ENCODE assay signal across 29 cellular contexts in genomic region chr1:36612121-36612520, GRCh38.
"Had no signal": no experiment of that assay in that cellular context is flagged by ENCODE, and none has a peak within 500 bp of the region (broad histone marks: within the 10 kb centered on the region; RNA-seq: fewer than 3 reads in every experiment).

No MANE protein-coding gene starts in this region.

- H3K27ac Mint-ChIP-seq: immature natural killer cell; memory B cell; naive thymus-derived CD4-positive, alpha-beta T cell; natural killer cell treated with Interleukin-12 subunit alpha and Interleukin-12 subunit beta and Interleukin-15 and Interleukin-18, amount 100 ng/mL, for 72 hours; progenitor cell of endocrine pancreas; stimulated activated memory B cell treated with anti-CD40 and anti-IgM and Interleukin-4, amounts not matched to agents 10 μg/mL and 1 μg/mL and 100 μg/mL, for 72 hours; type B pancreatic cell had no signal

- H3K4me1 Mint-ChIP-seq: memory B cell; neural crest cell; stimulated activated memory B cell treated with anti-CD40 and anti-IgM and Interleukin-4, amounts not matched to agents 10 μg/mL and 1 μg/mL and 100 μg/mL, for 72 hours; stimulated activated naive CD8-positive, alpha-beta T cell treated with anti-CD3 and anti-CD28 coated beads, Interleukin-15, amount 100 ng/mL, for 72 hours had no signal

- H3K9me3 Mint-ChIP-seq: immature natural killer cell; naive thymus-derived CD4-positive, alpha-beta T cell; natural killer cell treated with Interleukin-12 subunit alpha and Interleukin-12 subunit beta and Interleukin-15 and Interleukin-18, amount 100 ng/mL, for 72 hours; neural crest cell; stimulated activated memory B cell treated with anti-CD40 and anti-IgM and Interleukin-4, amounts not matched to agents 10 μg/mL and 1 μg/mL and 100 μg/mL, for 72 hours; stimulated activated naive CD8-positive, alpha-beta T cell treated with anti-CD3 and anti-CD28 coated beads, Interleukin-15, amount 100 ng/mL, for 72 hours; type B pancreatic cell had no signal

- H3K27me3 ChIP-seq: ovary, right atrium auricular region, right lobe of liver, uterus had no signal

- H3K27ac ChIP-seq: heart right ventricle, left ventricle myocardium inferior, ovary, right atrium auricular region, right lobe of liver, tibial nerve, uterus had no signal

- H3K36me3 Mint-ChIP-seq: immature natural killer cell; memory B cell; naive thymus-derived CD4-positive, alpha-beta T cell; natural killer cell treated with Interleukin-12 subunit alpha and Interleukin-12 subunit beta and Interleukin-15 and Interleukin-18, amount 100 ng/mL, for 72 hours; stimulated activated memory B cell treated with anti-CD40 and anti-IgM and Interleukin-4, amounts not matched to agents 10 μg/mL and 1 μg/mL and 100 μg/mL, for 72 hours; type B pancreatic cell had no signal

- H3K4me3 ChIP-seq: heart right ventricle, left ventricle myocardium inferior, lung, mucosa of descending colon, ovary, right atrium auricular region, right lobe of liver, smooth muscle cell, tibial nerve, uterus had no signal

- H3K27me3 Mint-ChIP-seq: stimulated activated memory B cell treated with anti-CD40 and anti-IgM and Interleukin-4, amounts not matched to agents 10 μg/mL and 1 μg/mL and 100 μg/mL, for 72 hours; stimulated activated naive CD8-positive, alpha-beta T cell treated with anti-CD3 and anti-CD28 coated beads, Interleukin-15, amount 100 ng/mL, for 72 hours; type B pancreatic cell had no signal

- H3K4me2 ChIP-seq: smooth muscle cell had no signal

- H3K4me1 ChIP-seq: heart right ventricle, left ventricle myocardium inferior, right atrium auricular region, right lobe of liver, tibial nerve, uterus had no signal

- H3K4me3 Mint-ChIP-seq: immature natural killer cell; memory B cell; naive thymus-derived CD4-positive, alpha-beta T cell; natural killer cell treated with Interleukin-12 subunit alpha and Interleukin-12 subunit beta and Interleukin-15 and Interleukin-18, amount 100 ng/mL, for 72 hours; neural crest cell; stimulated activated memory B cell treated with anti-CD40 and anti-IgM and Interleukin-4, amounts not matched to agents 10 μg/mL and 1 μg/mL and 100 μg/mL, for 72 hours; stimulated activated naive CD8-positive, alpha-beta T cell treated with anti-CD3 and anti-CD28 coated beads, Interleukin-15, amount 100 ng/mL, for 72 hours; type B pancreatic cell had no signal

- ATAC-seq: heart right ventricle; left colon; mucosa of descending colon; naive thymus-derived CD4-positive, alpha-beta T cell; natural killer cell treated with Interleukin-12 subunit alpha and Interleukin-12 subunit beta and Interleukin-15 and Interleukin-18, amount 100 ng/mL, for 72 hours; stimulated activated memory B cell treated with anti-CD40 and anti-IgM and Interleukin-4, amounts not matched to agents 10 μg/mL and 1 μg/mL and 100 μg/mL, for 72 hours; stimulated activated naive CD8-positive, alpha-beta T cell treated with anti-CD3 and anti-CD28 coated beads, Interleukin-15, amount 100 ng/mL, for 72 hours had no signal

- H3K9me3 ChIP-seq: heart right ventricle, left ventricle myocardium inferior, mucosa of descending colon, ovary, right atrium auricular region, right lobe of liver, tibial nerve, uterus had no signal

- H3K36me3 ChIP-seq: heart right ventricle, left ventricle myocardium inferior, ovary, right atrium auricular region, right lobe of liver, tibial nerve, uterus had no signal

- DNase-seq: heart right ventricle; hippocampal formation; immature natural killer cell; kidney; left colon; left ventricle myocardium inferior; midbrain; mucosa of descending colon; naive thymus-derived CD4-positive, alpha-beta T cell; ovary; right lobe of liver; stimulated activated CD4-positive, alpha-beta T cell treated with anti-CD3 and anti-CD28 coated beads, Interleukin-1b, Interleukin-23, amount 100 ng/mL, for 48 hours; stimulated activated CD4-positive, alpha-beta T cell treated with anti-CD3 and anti-CD28 coated beads, Interleukin-2, amount 100 ng/mL, for 48 hours; stimulated activated CD4-positive, alpha-beta T cell treated with anti-CD3 and anti-CD28 coated beads, Interleukin-4, amount 100 ng/mL, for 4 hours; stimulated activated CD8-positive, alpha-beta memory T cell treated with anti-CD3 and anti-CD28 coated beads, Interleukin-4, amount 100 ng/mL, for 48 hours; stimulated activated naive CD4-positive, alpha-beta T cell treated with Interleukin-2 at 50 U/mL for 16 hours; stimulated activated naive CD8-positive, alpha-beta T cell treated with anti-CD3 and anti-CD28 coated beads, Interleukin-15, amount 100 ng/mL, for 72 hours; substantia nigra; uterus had no signal
